ENCODE assay signal across 28 cellular contexts in the genomic region with DNA sequence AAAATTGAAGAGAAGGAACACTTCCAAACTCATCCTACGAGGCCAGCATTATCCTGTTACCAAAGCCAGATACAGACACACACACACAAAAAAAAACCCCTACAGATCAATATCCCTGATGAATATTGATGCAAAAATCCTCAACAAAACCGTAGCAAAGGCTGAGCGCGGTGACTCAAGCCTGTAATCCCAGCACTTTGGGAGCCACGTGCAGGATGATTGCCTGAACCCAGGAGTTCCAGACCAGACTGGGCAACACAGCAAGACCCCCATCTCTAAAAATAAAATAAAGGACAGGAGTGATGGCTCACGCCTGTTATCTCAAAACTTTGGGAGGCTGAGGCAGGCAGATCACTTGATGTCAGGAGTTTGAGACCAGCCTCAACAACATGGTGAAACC. TPM values are rescaled to one million over a fixed set of nuclear protein-coding genes. Genes with fewer than 3 reads are reported as not detected.
DNase-seq lines count a peak whose midpoint lies in the region; ATAC-seq, FAIRE-seq and TF ChIP-seq lines count a peak whose summit lies in the region.
"Had no signal": no experiment of that assay in that cellular context is flagged by ENCODE, and none has a peak within 500 bp of the region (broad histone marks: within the 10 kb centered on the region; RNA-seq: fewer than 3 reads in every experiment).

No MANE protein-coding gene starts in this region.

- H2AFZ ChIP-seq in GM23338 (peak overlapping the region; percentile 48), K562 (ENCODE audit: low read depth, low read length) (no peak overlapping the region; the same call in 1 of the 2 replicates), neural progenitor cell (replicated peaks) (no peak overlapping the region)
- H2AFZ ChIP-seq: PC-9 had no signal

- H3K9ac ChIP-seq in K562 (ENCODE audit: insufficient read depth in 1 of 2, low read depth in 2 of 2, low read length in 2 of 2) (no peak overlapping the region), neural progenitor cell (no peak overlapping the region)

- H3K4me3 ChIP-seq in A549: no peak overlapping the region
- H3K4me3 ChIP-seq in GM23338: no peak overlapping the region
- no peak overlapping the region for H3K4me3 ChIP-seq in K562
- no peak overlapping the region for H3K4me3 ChIP-seq in neural progenitor cell
- H3K4me3 ChIP-seq: PC-9, SJCRH30 had no signal

- DNase-seq in A549 (ENCODE audit: low read depth in 1 of 2, low spot score in 1 of 2) (no peak), GM23338 (ENCODE audit: low spot score) (no peak), K562 (ENCODE audit: extremely low read depth in 1 of 4, low spot score in 3 of 4) (no peak), neural progenitor cell (ENCODE audit: low spot score) (no peak)
- DNase-seq in activated CD4-positive, alpha-beta T cell treated with anti-CD3 and anti-CD28 coated beads, Interleukin-2, amount 10 ng/mL, durations not matched to agents 24 days and 14 days: no peak
- no peak for DNase-seq in effector memory CD8-positive, alpha-beta T cell
- DNase-seq: Caco-2; CD8-positive, alpha-beta T cell; KG1; NCI-H1092; NCI-H1436; NCI-H187; NCI-H2107; NCI-H748 treated with DMSO at 0.1 percent for 48 hours; NK-92 treated with Interleukin-12 subunit alpha and Interleukin-12 subunit beta, amount 100 ng/mL, for 24 hours; PC-9; SJCRH30 had no signal

- H3K36me3 Mint-ChIP-seq in GM23338 (ENCODE audit: low read depth) (no peaks in the 10 kb centered on the region), neural progenitor cell (no peaks in the 10 kb centered on the region)
- H3K36me3 Mint-ChIP-seq in activated CD4-positive, alpha-beta T cell treated with anti-CD3 and anti-CD28 coated beads, Interleukin-2, amount 10 ng/mL, durations not matched to agents 24 days and 14 days (ENCODE audit: low read depth): no peaks in the 10 kb centered on the region
- peaks cover 13% of the 10 kb centered on the region for H3K36me3 Mint-ChIP-seq in effector memory CD8-positive, alpha-beta T cell (ENCODE audit: insufficient read depth)
- H3K36me3 Mint-ChIP-seq: CD8-positive, alpha-beta T cell had no signal

- TF ChIP-seq RAD21 in A549 (conservative IDR thresholded peaks at IDR 0.05 in 1 of 2, IDR thresholded peaks at IDR 0.05 in 1 of 2) (no peak), K562 (CRISPR knock-in tag; conservative IDR thresholded peaks at IDR 0.05 in 1 of 2, IDR thresholded peaks at IDR 0.05 in 1 of 2) (no peak)

- peak overlapping the region; percentile 34; the same call in 2 of the 3 replicates for H3K4me2 ChIP-seq in A549
- no peak overlapping the region for H3K4me2 ChIP-seq in GM23338
- H3K4me2 ChIP-seq in K562 (ENCODE audit: insufficient read depth, low read length): no peak overlapping the region
- H3K4me2 ChIP-seq in neural progenitor cell: no peak overlapping the region
- H3K4me2 ChIP-seq: PC-9 had no signal

- H3K4me1 Mint-ChIP-seq in GM23338 (peaks cover under 1% of the 10 kb centered on the region; the same call in 2 of the 3 replicates), neural progenitor cell (peaks cover 5% of the 10 kb centered on the region)
- peaks cover 1% of the 10 kb centered on the region for H3K4me1 Mint-ChIP-seq in activated CD4-positive, alpha-beta T cell treated with anti-CD3 and anti-CD28 coated beads, Interleukin-2, amount 10 ng/mL, durations not matched to agents 24 days and 14 days
- peaks cover under 1 to 1% of the 10 kb centered on the region in 2 donors for H3K4me1 Mint-ChIP-seq in effector memory CD8-positive, alpha-beta T cell (ENCODE audit: low read depth in 2 of 2)

- in situ Hi-C loops in K562 (cut with MboI): no loop called here

- H3K9me3 Mint-ChIP-seq in GM23338: peaks cover 2% of the 10 kb centered on the region; the same call in 2 of the 3 replicates
- H3K9me3 Mint-ChIP-seq in neural progenitor cell: no peaks in the 10 kb centered on the region
- H3K9me3 Mint-ChIP-seq in activated CD4-positive, alpha-beta T cell treated with anti-CD3 and anti-CD28 coated beads, Interleukin-2, amount 10 ng/mL, durations not matched to agents 24 days and 14 days: peaks cover 5% of the 10 kb centered on the region
- no peaks in the 10 kb centered on the region for H3K9me3 Mint-ChIP-seq in effector memory CD8-positive, alpha-beta T cell

- CTCF ChIA-PET in A549 (lab: Yijun Ruan, JAX): interaction anchor here (0.6 kb wide), 1 partner anchor 113 kb away, joined by 3 read pairs; no protein-coding TSS in a partner anchor
- CTCF ChIA-PET in K562 (lab: Yijun Ruan, JAX; ENCODE audit: low intra/inter-chr PET ratio): no interaction called here

- intact Hi-C loops in K562 (cut with micrococcal nuclease): no loop called here
- intact Hi-C loops in activated CD4-positive, alpha-beta T cell treated with anti-CD3 and anti-CD28 coated beads, Interleukin-2, amount 10 ng/mL, durations not matched to agents 24 days and 14 days (cut with micrococcal nuclease): no loop called here

- H3K36me3 ChIP-seq in GM23338 (ENCODE audit: insufficient read depth) (no peaks in the 10 kb centered on the region), K562 (ENCODE audit: control insufficient read depth, insufficient read depth, low read length) (no peaks in the 10 kb centered on the region), neural progenitor cell (no peaks in the 10 kb centered on the region)
- H3K36me3 ChIP-seq: SJCRH30 had no signal

- no peak for TF ChIP-seq EP300 in A549 (IDR thresholded peaks at IDR 0.05)
- TF ChIP-seq EP300 in K562 (IDR thresholded peaks at IDR 0.05; ENCODE audit: low read length): no peak

- TF ChIP-seq CTCF in A549 (IDR thresholded peaks at IDR 0.05) (no peak), GM23338 (conservative IDR thresholded peaks at IDR 0.05; ENCODE audit: low read depth in 2 of 2) (no peak), K562 (IDR thresholded peaks at IDR 0.05 in 2 of 3, conservative IDR thresholded peaks at IDR 0.05 in 1 of 3; ENCODE audit: insufficient read depth in 2 of 3, low read depth in 1 of 3, low read length in 3 of 3) (no peak), neural progenitor cell (IDR thresholded peaks at IDR 0.05) (no peak)

- H3K27ac Mint-ChIP-seq in GM23338 (no peak overlapping the region), neural progenitor cell (peak overlapping the region; percentile 47)
- no peak overlapping the region for H3K27ac Mint-ChIP-seq in activated CD4-positive, alpha-beta T cell treated with anti-CD3 and anti-CD28 coated beads, Interleukin-2, amount 10 ng/mL, durations not matched to agents 24 days and 14 days
- peak overlapping the region in 1 of 2 donors; percentile 38 for H3K27ac Mint-ChIP-seq in effector memory CD8-positive, alpha-beta T cell
- H3K27ac Mint-ChIP-seq: B cell; CD8-positive, alpha-beta T cell had no signal

- H3K4me3 Mint-ChIP-seq in GM23338 (no peak overlapping the region; the same call in 2 of the 3 replicates), neural progenitor cell (peak overlapping the region; percentile 21)
- H3K4me3 Mint-ChIP-seq in activated CD4-positive, alpha-beta T cell treated with anti-CD3 and anti-CD28 coated beads, Interleukin-2, amount 10 ng/mL, durations not matched to agents 24 days and 14 days: no peak overlapping the region
- H3K4me3 Mint-ChIP-seq in effector memory CD8-positive, alpha-beta T cell: no peak overlapping the region
- H3K4me3 Mint-ChIP-seq: B cell; CD8-positive, alpha-beta T cell had no signal

- no TSS peak for BruUV-seq in K562 (replicated peaks; lab: Mats Ljungman, UMichigan)

- TF ChIP-seq POLR2A in A549 (IDR thresholded peaks at IDR 0.05; ENCODE audit: low read length) (no peak), K562 (conservative IDR thresholded peaks at IDR 0.05) (no peak)

- H3K4me1 ChIP-seq in A549: 0 out of 3 replicates have a peak, but pooled peaks cover 2% of the 10 kb centered on the region
- H3K4me1 ChIP-seq in GM23338 (ENCODE audit: insufficient read depth): no peaks in the 10 kb centered on the region
- peaks cover 2 to 4% of the 10 kb centered on the region in 2 experiments; a peak in 3 of 5 replicates for H3K4me1 ChIP-seq in K562 (replicated peaks in 1 of 2; ENCODE audit: control insufficient read depth in 2 of 2, insufficient read depth in 2 of 2, low read length in 2 of 2)
- H3K4me1 ChIP-seq in neural progenitor cell: no peaks in the 10 kb centered on the region
- H3K4me1 ChIP-seq: Caco-2, SJCRH30 had no signal

- POLR2A ChIA-PET in A549 (lab: Yijun Ruan, JAX) (no interaction called here), K562 (lab: Yijun Ruan, JAX) (no interaction called here)

- H3K9me2 ChIP-seq in GM23338 (ENCODE audit: insufficient read depth): no peaks in the 10 kb centered on the region

- H3K27me3 Mint-ChIP-seq in GM23338 (ENCODE audit: insufficient read depth, low read depth, poor library complexity) (peaks cover 25% of the 10 kb centered on the region), neural progenitor cell (ENCODE audit: insufficient read depth, low read depth) (peaks cover 9% of the 10 kb centered on the region)
- peaks cover 36% of the 10 kb centered on the region for H3K27me3 Mint-ChIP-seq in activated CD4-positive, alpha-beta T cell treated with anti-CD3 and anti-CD28 coated beads, Interleukin-2, amount 10 ng/mL, durations not matched to agents 24 days and 14 days
- H3K27me3 Mint-ChIP-seq in effector memory CD8-positive, alpha-beta T cell: peaks cover 35 to 44% of the 10 kb centered on the region in 2 donors

- H3K9me3 ChIP-seq in A549 (no peaks in the 10 kb centered on the region), K562 (replicated peaks; ENCODE audit: control insufficient read depth, insufficient read depth, low read depth, low read length) (no peaks in the 10 kb centered on the region), neural progenitor cell (ENCODE audit: low read depth) (no peaks in the 10 kb centered on the region)
- H3K9me3 ChIP-seq: Caco-2, SJCRH30 had no signal

- no peak for ATAC-seq in A549
- no peak for ATAC-seq in GM23338
- ATAC-seq in K562: no peak
- no peak for ATAC-seq in GM18498 (IDR thresholded peaks at IDR 0.05; ENCODE audit: unreplicated experiment)
- ATAC-seq in GM18511 (IDR thresholded peaks at IDR 0.05; ENCODE audit: unreplicated experiment): no peak
- ATAC-seq in effector memory CD8-positive, alpha-beta T cell (replicated peaks): no peak
- ATAC-seq: CD8-positive, alpha-beta T cell; Right ventricle myocardium inferior; SK-N-SH treated with all-trans-retinoic acid at 6 μM for 48 hours had no signal

- FAIRE-seq in A549 (lab: Jason Lieb, UNC): no peak
- no peak for FAIRE-seq in K562 (lab: Jason Lieb, UNC)
- FAIRE-seq: A204.1, G401.6, H54, HTR-8/SVneo had no signal

- H3K79me2 ChIP-seq in GM23338 (replicated peaks; ENCODE audit: insufficient read depth) (no peaks in the 10 kb centered on the region), K562 (ENCODE audit: control insufficient read depth, insufficient read depth, low read length) (no peaks in the 10 kb centered on the region), neural progenitor cell (ENCODE audit: low read depth) (no peaks in the 10 kb centered on the region)

- H3K9me1 ChIP-seq in K562 (ENCODE audit: control insufficient read depth, insufficient read depth, low read length): no peaks in the 10 kb centered on the region

- H3F3A ChIP-seq in GM23338 (replicated peaks; ENCODE audit: low read depth) (no peaks in the 10 kb centered on the region), neural progenitor cell (ENCODE audit: low read depth) (peaks cover 5% of the 10 kb centered on the region)

- WGBS in A549 (ENCODE audit: missing lambda C conversion rate): 47% methylated on average over 6 of the region's 6 CpGs
- WGBS in K562 (ENCODE audit: insufficient coverage, low coverage, missing lambda C conversion rate): 1% methylated on average over 6 of the region's 6 CpGs

- H3K27me3 ChIP-seq in GM23338 (ENCODE audit: insufficient read depth) (0 out of 2 replicates have a peak, but pooled peaks cover 5% of the 10 kb centered on the region), K562 (ENCODE audit: control insufficient read depth in 2 of 2, insufficient read depth in 2 of 2, low read length in 2 of 2) (peaks cover 8 to 18% of the 10 kb centered on the region in 2 experiments), neural progenitor cell (peaks cover 53% of the 10 kb centered on the region)
- H3K27me3 ChIP-seq: SJCRH30 had no signal

- H3K27ac ChIP-seq in A549: no peak overlapping the region
- no peak overlapping the region for H3K27ac ChIP-seq in GM23338 (ENCODE audit: low read depth)
- H3K27ac ChIP-seq in K562 (ENCODE audit: extremely low read depth, low read depth, low read length): no peak overlapping the region
- no peak overlapping the region for H3K27ac ChIP-seq in neural progenitor cell
- H3K27ac ChIP-seq: C4-2B, PC-9, SJCRH30 had no signal

- H4K20me1 ChIP-seq in GM23338 (replicated peaks; ENCODE audit: insufficient read depth) (no peaks in the 10 kb centered on the region), K562 (replicated peaks; ENCODE audit: control insufficient read depth, insufficient read depth, low read length) (no peaks in the 10 kb centered on the region), neural progenitor cell (ENCODE audit: low read depth) (no peaks in the 10 kb centered on the region)

RNA-seq across cellular contexts. Expression of a gene that starts 6.1 kb away (rescaled TPM):
- polyA plus RNA-seq in A549 (2011; rRNA removed): 1.1 and 1.2 TPM in 2 replicates
- 1.5 and 2.1 TPM in 2 replicates for polyA plus RNA-seq in A549 (2012; cell fraction: cytosol; rRNA removed)
- 2.5 and 2.6 TPM in 2 replicates for polyA plus RNA-seq in A549 (2012; cell fraction: nucleus; rRNA removed)
- polyA plus RNA-seq in A549 (2017; fragmentation: RNase III; extraction: RNeasy Plus Mini Kit Qiagen cat#74134 plus additional on column Dnase treatment): 1.2 to 2.3 TPM (median 1.8 TPM) in 3 replicates
- polyA minus RNA-seq in A549 (2011; rRNA and poly(A)+ RNA removed): 0.83 and 3.3 TPM in 2 replicates
- total RNA-seq in GM23338 (2014; rRNA removed; shearing (Covaris generic)): 14.0 and 16.2 TPM in 2 replicates
- 4.3 and 4.5 TPM in 2 replicates for polyA plus RNA-seq in GM23338 (2016; fragmentation: Nextera tagmentation; extraction: Ambion mirVana)
- 2.9 and 11.6 TPM in 2 replicates for total RNA-seq in K562 (2011; cell fraction: chromatin; rRNA removed; ENCODE audit: low replicate concordance)
- 6.2 and 7.6 TPM in 2 replicates for total RNA-seq in K562 (2011; cell fraction: nucleolus; rRNA removed)
- total RNA-seq in K562 (2011; cell fraction: nucleoplasm; rRNA removed): 3.4 and 4.6 TPM in 2 replicates
- total RNA-seq in K562 (2014; rRNA removed): 1.0 and 1.1 TPM in 2 replicates
- total RNA-seq in K562 (2014; rRNA removed; fragmentation: Illumina TruSeq; extraction: Trizol): 0.13 and 0.76 TPM in 2 replicates
- total RNA-seq in K562 (2015; rRNA removed; fragmentation: Illumina TruSeq; extraction: Trizol): 0.53 and 0.69 TPM in 2 replicates
- total RNA-seq in K562 (2021): 1.8 and 1.9 TPM in 2 replicates
- polyA plus RNA-seq in K562 (2011; rRNA removed): 1.4 and 2.8 TPM in 2 replicates
- polyA plus RNA-seq in K562 (2011; cell fraction: cytosol; rRNA removed): 2.5 and 3.6 TPM in 2 replicates
- polyA plus RNA-seq in K562 (2011; cell fraction: nucleus; rRNA removed): 4.8 and 5.7 TPM in 2 replicates
- 1.2 and 5.4 TPM in 2 replicates for polyA plus RNA-seq in K562 (2012)
- polyA plus RNA-seq in K562 (2014; fragmentation: Illumina TruSeq; extraction: Trizol): 1.5 TPM in 2 replicates
- not detected for polyA plus RNA-seq in K562 (2014; fragmentation: Nextera tagmentation; extraction: Ambion mirVana)
- 1.00 and 1.2 TPM in 2 replicates for polyA plus RNA-seq in K562 (2014; rRNA removed)
- polyA minus RNA-seq in K562 (2011; rRNA and poly(A)+ RNA removed): 2.9 and 3.4 TPM in 2 replicates
- polyA minus RNA-seq in K562 (2011; cell fraction: cytosol; rRNA and poly(A)+ RNA removed): 3.0 and 3.9 TPM in 2 replicates
- 3.5 and 5.4 TPM in 2 replicates for polyA minus RNA-seq in K562 (2011; cell fraction: nucleus; rRNA and poly(A)+ RNA removed)
- total RNA-seq in neural progenitor cell (ENCODE audit: low replicate concordance): 4.1 and 13.5 TPM in 2 replicates
- 4.3 and 5.2 TPM in 2 replicates for total RNA-seq in activated CD4-positive, alpha-beta T cell treated with anti-CD3 and anti-CD28 coated beads, Interleukin-2, amount 10 ng/mL, durations not matched to agents 24 days and 14 days

RNA-seq across cellular contexts. Expression of a gene that starts 50.3 kb away (rescaled TPM):
- polyA plus RNA-seq in A549 (2011; rRNA removed) (0.04 and 0.05 TPM in 2 replicates), A549 (2017; fragmentation: RNase III; extraction: RNeasy Plus Mini Kit Qiagen cat#74134 plus additional on column Dnase treatment) (0.22 to 0.35 TPM (median 0.30 TPM) in 3 replicates), GM23338 (2016; fragmentation: Nextera tagmentation; extraction: Ambion mirVana) (17.9 and 22.3 TPM in 2 replicates), K562 (2011; rRNA removed) (0.07 TPM in 1 of 2 replicates, not detected in the other), K562 (2014; fragmentation: Illumina TruSeq; extraction: Trizol) (0.06 and 0.14 TPM in 2 replicates), K562 (2014; fragmentation: Nextera tagmentation; extraction: Ambion mirVana) (not detected), K562 (2014; rRNA removed) (not detected in 2 replicates)
- polyA plus RNA-seq in A549 (2012; cell fraction: cytosol; rRNA removed): 0.12 and 0.21 TPM in 2 replicates
- 0.37 and 0.41 TPM in 2 replicates for polyA plus RNA-seq in A549 (2012; cell fraction: nucleus; rRNA removed)
- 0.12 TPM in 1 of 2 replicates, not detected in the other for polyA minus RNA-seq in A549 (2011; rRNA and poly(A)+ RNA removed)
- total RNA-seq in GM23338 (2014; rRNA removed; shearing (Covaris generic)): 12.1 and 17.6 TPM in 2 replicates
- 0.14 and 0.35 TPM in 2 replicates for total RNA-seq in K562 (2011; cell fraction: chromatin; rRNA removed; ENCODE audit: low replicate concordance)
- total RNA-seq in K562 (2011; cell fraction: nucleolus; rRNA removed): 0.17 and 0.26 TPM in 2 replicates
- total RNA-seq in K562 (2011; cell fraction: nucleoplasm; rRNA removed): 0.22 and 0.53 TPM in 2 replicates
- total RNA-seq in K562 (2014; rRNA removed) (0.05 TPM in 1 of 2 replicates, not detected in the other), K562 (2014; rRNA removed; fragmentation: Illumina TruSeq; extraction: Trizol) (not detected in 2 replicates), K562 (2015; rRNA removed; fragmentation: Illumina TruSeq; extraction: Trizol) (0.04 TPM in 1 of 2 replicates, not detected in the other), K562 (2021) (0.29 and 0.42 TPM in 2 replicates), neural progenitor cell (ENCODE audit: low replicate concordance) (0.07 and 2.8 TPM in 2 replicates)
- 0.09 and 0.13 TPM in 2 replicates for polyA plus RNA-seq in K562 (2011; cell fraction: cytosol; rRNA removed)
- polyA plus RNA-seq in K562 (2011; cell fraction: nucleus; rRNA removed): 0.25 and 0.30 TPM in 2 replicates
- polyA plus RNA-seq in K562 (2012): 0.16 and 0.22 TPM in 2 replicates
- 0.06 TPM in 1 of 2 replicates, not detected in the other for polyA minus RNA-seq in K562 (2011; rRNA and poly(A)+ RNA removed)
- 0.29 and 0.82 TPM in 2 replicates for polyA minus RNA-seq in K562 (2011; cell fraction: cytosol; rRNA and poly(A)+ RNA removed)
- 0.11 and 0.13 TPM in 2 replicates for polyA minus RNA-seq in K562 (2011; cell fraction: nucleus; rRNA and poly(A)+ RNA removed)
- total RNA-seq in activated CD4-positive, alpha-beta T cell treated with anti-CD3 and anti-CD28 coated beads, Interleukin-2, amount 10 ng/mL, durations not matched to agents 24 days and 14 days: 0.21 TPM in 2 replicates
- total RNA-seq: B cell, Right ventricle myocardium inferior, RPMI7951, SJCRH30 had no signal
